9 cellular contexts compared by ENCODE assay signal in the genomic region with DNA sequence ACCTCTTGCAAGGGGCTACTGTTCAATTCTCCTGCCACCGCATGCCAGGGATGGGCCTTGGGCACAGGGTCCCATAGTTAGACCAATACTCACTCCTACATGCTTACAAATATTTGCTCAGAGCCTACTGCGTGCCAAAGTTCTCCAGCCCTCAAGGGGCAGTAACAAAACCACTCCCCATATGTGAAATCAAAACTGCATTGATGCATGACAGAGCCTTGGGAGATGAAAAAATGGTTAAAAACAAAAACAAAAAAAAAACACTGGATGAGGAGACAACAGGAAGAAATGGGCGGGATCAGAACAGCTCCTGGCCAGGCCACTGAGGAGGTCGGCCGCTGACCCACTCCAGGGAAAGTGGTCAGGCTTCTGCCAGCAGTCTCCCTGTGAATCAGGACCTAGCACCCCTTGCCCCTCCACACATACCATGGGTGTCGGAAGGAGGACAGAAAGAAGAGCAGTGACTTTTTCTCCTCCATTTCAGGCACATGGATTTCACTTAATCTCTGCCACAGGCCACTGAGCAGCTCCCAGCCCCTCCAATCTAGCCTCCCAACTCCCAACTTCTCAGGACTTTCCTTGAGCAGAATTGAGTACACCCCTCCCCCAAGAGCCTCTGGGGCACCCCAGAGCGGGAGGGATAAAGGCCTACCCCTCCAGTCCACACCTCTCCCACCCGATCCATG. TPM values are rescaled to one million over a fixed set of nuclear protein-coding genes. Genes with fewer than 3 reads are reported as not detected.
DNase-seq lines count a peak whose midpoint lies in the region; ATAC-seq and TF ChIP-seq lines count a peak whose summit lies in the region.
"Had no signal": no experiment of that assay in that cellular context is flagged by ENCODE, and none has a peak within 500 bp of the region (broad histone marks: within the 10 kb centered on the region; RNA-seq: fewer than 3 reads in every experiment).

No MANE protein-coding gene starts in this region.

- H3K27me3 Mint-ChIP-seq in osteocyte (ENCODE audit: unreplicated experiment) = no peaks in the 10 kb centered on the region
- H3K27me3 Mint-ChIP-seq: activated CD4-positive, alpha-beta memory T cell treated with anti-CD3 and anti-CD28 coated beads for 36 hours had no signal

- TF ChIP-seq POLR2A in gastroesophageal sphincter (IDR thresholded peaks at IDR 0.05) = no peak

- peak overlapping the region; percentile 1 to 100 (median 97); a peak in 21 of 22 replicates for H3K9ac ChIP-seq in BLaER1 treated with 17β-estradiol and CSF1 and Interleukin-3, amounts not matched to agents 10 nM and 100 nM

- H3K4me2 ChIP-seq in BLaER1 treated with 17β-estradiol and CSF1 and Interleukin-3, amounts not matched to agents 10 nM and 100 nM = peak overlapping the region; percentile 87 to 100 (median 98)

- H3K27ac Mint-ChIP-seq in osteocyte (ENCODE audit: unreplicated experiment) = peak overlapping the region; percentile 73
- H3K27ac Mint-ChIP-seq in stimulated activated effector memory CD8-positive, alpha-beta T cell treated with anti-CD3 and anti-CD28 coated beads, Interleukin-12 subunit alpha, Interleukin-12 subunit beta, amount 100 ng/mL, for 72 hours = no peak overlapping the region
- H3K27ac Mint-ChIP-seq: activated CD4-positive, alpha-beta memory T cell treated with anti-CD3 and anti-CD28 coated beads for 36 hours had no signal

- TF ChIP-seq CTCF in RWPE2 (IDR thresholded peaks at IDR 0.05; ENCODE audit: poor library complexity, severe bottlenecking) (no peak), gastroesophageal sphincter (IDR thresholded peaks at IDR 0.05) (no peak), osteocyte (IDR thresholded peaks at IDR 0.05) (no peak)

- ATAC-seq in RWPE2 (ENCODE audit: low read depth) = no peak
- peak; percentile 7 for ATAC-seq in gastroesophageal sphincter
- no peak for ATAC-seq in stimulated activated effector memory CD8-positive, alpha-beta T cell treated with anti-CD3 and anti-CD28 coated beads, Interleukin-12 subunit alpha, Interleukin-12 subunit beta, amount 100 ng/mL, for 72 hours
- no peak for ATAC-seq in HG03457 (IDR thresholded peaks at IDR 0.05; ENCODE audit: unreplicated experiment)

- peaks cover 53 to 82% (median 75%) of the 10 kb centered on the region in 10 experiments for H3K4me1 ChIP-seq in BLaER1 treated with 17β-estradiol and CSF1 and Interleukin-3, amounts not matched to agents 10 nM and 100 nM
- H3K4me1 ChIP-seq in RWPE2 (ENCODE audit: insufficient read depth, poor library complexity, severe bottlenecking) (peaks cover 37% of the 10 kb centered on the region), gastroesophageal sphincter (peaks cover 4 to 79% (median 44%) of the 10 kb centered on the region in 3 donors)

- no peaks in the 10 kb centered on the region for H3K9me3 ChIP-seq in BLaER1 treated with 17β-estradiol and CSF1 and Interleukin-3, amounts not matched to agents 10 nM and 100 nM (replicated peaks in 1 of 11)
- H3K9me3 ChIP-seq in RWPE2 (ENCODE audit: severe bottlenecking) (no peaks in the 10 kb centered on the region), gastroesophageal sphincter (no peaks in the 10 kb centered on the region)

- peaks cover 0 to 63% (median 52%) of the 10 kb centered on the region in 11 experiments; a peak in 18 of 22 replicates for H4K20me1 ChIP-seq in BLaER1 treated with 17β-estradiol and CSF1 and Interleukin-3, amounts not matched to agents 10 nM and 100 nM

- WGBS in gastroesophageal sphincter (ENCODE audit: low coverage in 1 of 2), 2 donors = 17 to 23% methylated on average over 3 to 7 of the region's 8 CpGs

- peak overlapping the region; percentile 3 for H3K4me3 Mint-ChIP-seq in osteocyte (ENCODE audit: unreplicated experiment)
- no peak overlapping the region for H3K4me3 Mint-ChIP-seq in stimulated activated effector memory CD8-positive, alpha-beta T cell treated with anti-CD3 and anti-CD28 coated beads, Interleukin-12 subunit alpha, Interleukin-12 subunit beta, amount 100 ng/mL, for 72 hours

- H3K9me3 Mint-ChIP-seq in osteocyte (ENCODE audit: unreplicated experiment) = no peaks in the 10 kb centered on the region
- H3K9me3 Mint-ChIP-seq in stimulated activated effector memory CD8-positive, alpha-beta T cell treated with anti-CD3 and anti-CD28 coated beads, Interleukin-12 subunit alpha, Interleukin-12 subunit beta, amount 100 ng/mL, for 72 hours = no peaks in the 10 kb centered on the region
- H3K9me3 Mint-ChIP-seq: activated CD4-positive, alpha-beta memory T cell treated with anti-CD3 and anti-CD28 coated beads for 36 hours had no signal

- DNase-seq in RWPE2 (ENCODE audit: low spot score) (no peak), osteocyte (ENCODE audit: extremely low spot score, unreplicated experiment) (no peak)
- DNase-seq in stimulated activated CD4-positive, alpha-beta T cell treated with anti-CD3 and anti-CD28 coated beads, Interleukin-1b, Interleukin-23, amount 100 ng/mL, for 48 hours = no peak
- no peak for DNase-seq in stimulated activated effector memory CD8-positive, alpha-beta T cell treated with anti-CD3 and anti-CD28 coated beads, Interleukin-12 subunit alpha, Interleukin-12 subunit beta, amount 100 ng/mL, for 72 hours (ENCODE audit: low spot score in 2 of 2)
- DNase-seq in activated CD4-positive, alpha-beta T cell treated with anti-CD3 and anti-CD28 coated beads, Interleukin-2, amount 50 U/mL, for 1 hour = no peak
- DNase-seq: activated CD4-positive, alpha-beta memory T cell treated with anti-CD3 and anti-CD28 coated beads for 36 hours had no signal

- no peak for TF ChIP-seq EP300 in gastroesophageal sphincter (IDR thresholded peaks at IDR 0.05)

- H3K4me1 Mint-ChIP-seq in osteocyte (ENCODE audit: unreplicated experiment) = peaks cover 67% of the 10 kb centered on the region
- H3K4me1 Mint-ChIP-seq in stimulated activated effector memory CD8-positive, alpha-beta T cell treated with anti-CD3 and anti-CD28 coated beads, Interleukin-12 subunit alpha, Interleukin-12 subunit beta, amount 100 ng/mL, for 72 hours = peaks cover 15% of the 10 kb centered on the region

- H3K27ac ChIP-seq in BLaER1 treated with 17β-estradiol and CSF1 and Interleukin-3, amounts not matched to agents 10 nM and 100 nM = peak overlapping the region in 9 of 11 experiments; percentile 52 to 99 (median 97); a peak in 18 of 22 replicates
- H3K27ac ChIP-seq in RWPE2 (ENCODE audit: poor library complexity, severe bottlenecking) = peak overlapping the region; percentile 92
- H3K27ac ChIP-seq in gastroesophageal sphincter = peak overlapping the region; percentile 88 to 99 (median 97)

- H3K36me3 Mint-ChIP-seq in osteocyte (ENCODE audit: unreplicated experiment) = peaks cover 9% of the 10 kb centered on the region
- peaks cover 5% of the 10 kb centered on the region for H3K36me3 Mint-ChIP-seq in stimulated activated effector memory CD8-positive, alpha-beta T cell treated with anti-CD3 and anti-CD28 coated beads, Interleukin-12 subunit alpha, Interleukin-12 subunit beta, amount 100 ng/mL, for 72 hours

- peaks cover 3 to 34% (median 25%) of the 10 kb centered on the region in 11 experiments; a peak in 21 of 22 replicates for H3K36me3 ChIP-seq in BLaER1 treated with 17β-estradiol and CSF1 and Interleukin-3, amounts not matched to agents 10 nM and 100 nM
- H3K36me3 ChIP-seq in RWPE2 (ENCODE audit: low read depth) = peaks cover 53% of the 10 kb centered on the region
- peaks cover 0 to 27% of the 10 kb centered on the region in 2 donors for H3K36me3 ChIP-seq in gastroesophageal sphincter

- H3K4me3 ChIP-seq in BLaER1 treated with 17β-estradiol and CSF1 and Interleukin-3, amounts not matched to agents 10 nM and 100 nM = peak overlapping the region in 9 of 10 experiments; percentile 88 to 97 (median 92); a peak in 17 of 20 replicates
- H3K4me3 ChIP-seq in RWPE2 (ENCODE audit: severe bottlenecking) (peak overlapping the region; percentile 84), gastroesophageal sphincter (peak overlapping the region; percentile 74 to 97)

- no peaks in the 10 kb centered on the region for H3K27me3 ChIP-seq in BLaER1 treated with 17β-estradiol and CSF1 and Interleukin-3, amounts not matched to agents 10 nM and 100 nM
- H3K27me3 ChIP-seq in RWPE2 (ENCODE audit: insufficient read depth, poor library complexity, severe bottlenecking) (no peaks in the 10 kb centered on the region), gastroesophageal sphincter (no peaks in the 10 kb centered on the region)

RNA-seq across cellular contexts. Expression of a gene that starts 2.8 kb away (rescaled TPM):
- 100 to 1,000 TPM; 125 to 186 (median 147) TPM for total RNA-seq in gastroesophageal sphincter
- 76.7 and 88.2 TPM in 2 replicates for total RNA-seq in osteocyte

RNA-seq across cellular contexts. Expression of a gene that starts 12.8 kb away (rescaled TPM):
- total RNA-seq in gastroesophageal sphincter = 10 to 100 TPM; 10.2 to 32.6 (median 26.3) TPM
- total RNA-seq in osteocyte = 11.3 and 11.9 TPM in 2 replicates

RNA-seq across cellular contexts. Expression of a gene that starts 13.0 kb away (rescaled TPM):
- total RNA-seq in gastroesophageal sphincter (100 to 1,000 TPM; 200 to 329 (median 260) TPM), osteocyte (186 and 198 TPM in 2 replicates)

RNA-seq across cellular contexts. Expression of a gene that starts 19.4 kb away (rescaled TPM):
- total RNA-seq in gastroesophageal sphincter (1 to 10 TPM; 3.0 to 6.8 (median 5.2) TPM), osteocyte (8.5 and 9.3 TPM in 2 replicates)

RNA-seq across cellular contexts. Expression of a gene that starts 55.1 kb away (rescaled TPM):
- total RNA-seq in gastroesophageal sphincter = not detected
- total RNA-seq in osteocyte = not detected in 2 replicates
- total RNA-seq: activated CD4-positive, alpha-beta memory T cell treated with anti-CD3 and anti-CD28 coated beads for 36 hours had no signal
